ENCODE assay signal across 25 cellular contexts in the genomic region with DNA sequence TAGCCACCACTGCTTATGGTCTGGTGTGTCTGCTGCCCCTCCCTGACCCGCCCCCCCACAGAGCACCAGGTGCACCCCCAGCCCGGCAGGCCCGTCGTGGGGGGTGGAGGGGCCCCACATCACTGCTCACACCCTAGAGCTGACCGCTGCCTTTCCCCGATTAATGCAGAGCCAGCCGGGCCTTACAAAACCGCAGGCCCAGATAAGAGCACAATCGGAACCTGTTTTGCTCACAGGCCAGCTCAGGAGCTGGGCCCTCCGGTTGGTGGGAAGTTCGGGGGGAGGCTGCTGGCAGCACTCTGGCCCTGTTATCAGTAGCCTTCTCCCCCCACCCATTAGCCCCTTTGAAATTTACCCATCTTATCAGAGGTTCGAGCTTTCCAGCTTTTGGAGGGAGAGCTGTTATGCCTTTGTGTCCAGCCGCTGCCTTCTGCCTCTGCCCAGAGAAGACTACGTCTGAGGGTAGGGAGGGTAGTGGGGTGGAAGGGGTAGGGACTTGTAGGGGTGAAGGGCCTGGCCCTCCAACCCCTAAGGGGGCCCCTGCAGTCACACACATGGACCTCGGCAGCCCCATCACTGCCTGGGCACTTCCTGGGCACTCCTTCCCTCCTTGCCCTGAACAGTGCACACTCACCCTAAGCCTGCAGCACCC. TPM values are rescaled to one million over a fixed set of nuclear protein-coding genes. Genes with fewer than 3 reads are reported as not detected.
"Had no signal": no experiment of that assay in that cellular context is flagged by ENCODE, and none has a peak within 500 bp of the region (broad histone marks: within the 10 kb centered on the region; RNA-seq: fewer than 3 reads in every experiment).

No MANE protein-coding gene starts in this region.

- H3K27me3 ChIP-seq: ascending aorta, brain microvascular endothelial cell had no signal

- H3K9ac ChIP-seq: parathyroid adenoma had no signal

- ATAC-seq: activated CD8-positive, alpha-beta T cell treated with anti-CD3 and anti-CD28 coated beads, Interleukin-2, amount 10 ng/mL, durations not matched to agents 7 days and 5 days; activated naive CD4-positive, alpha-beta T cell treated with anti-CD3 and anti-CD28 coated beads, Interleukin-2, amount 50 U/mL, for 72 hours; activated T-helper 17 cell treated with anti-CD3 and anti-CD28 coated beads, Interleukin-2, amount 50 U/mL, for 72 hours; esophagus mucosa; left lung; natural killer cell had no signal

- H3K36me3 ChIP-seq: ascending aorta, brain microvascular endothelial cell, left lung, thoracic aorta, WERI-Rb-1 had no signal

- H3K79me2 ChIP-seq: parathyroid adenoma had no signal

- DNase-seq: activated CD4-positive, alpha-beta T cell treated with anti-CD3 and anti-CD28 coated beads, Interleukin-2, amount 50 U/mL, for 1 hour; activated CD4-positive, CD25-positive, alpha-beta regulatory T cell treated with anti-CD3 and anti-CD28 coated beads, Interleukin-2, amount 50 U/mL, for 72 hours; activated CD8-positive, alpha-beta T cell treated with anti-CD3 and anti-CD28 coated beads, Interleukin-2, amount 10 ng/mL, durations not matched to agents 7 days and 5 days; activated T-cell treated with anti-CD3 and anti-CD28 coated beads, Interleukin-2, amount 50 U/mL, for 1 hour; brain microvascular endothelial cell; central memory CD4-positive, alpha-beta T cell; effector memory CD4-positive, alpha-beta T cell; foreskin melanocyte; immature natural killer cell; kidney glomerular epithelial cell; left lung; midbrain; natural killer cell; stimulated activated CD4-positive, alpha-beta T cell treated with anti-CD3 and anti-CD28 coated beads, Interleukin-2, amount 100 ng/mL, for 48 hours; stimulated activated naive CD4-positive, alpha-beta T cell; T1000; WERI-Rb-1 had no signal

- H3K4me3 ChIP-seq: ascending aorta, left lung, lung, thoracic aorta had no signal

- H3K4me1 ChIP-seq: ascending aorta, left lung, parathyroid adenoma had no signal

- H3K27ac ChIP-seq: ascending aorta, brain microvascular endothelial cell, left lung, parathyroid adenoma, thoracic aorta, WERI-Rb-1 had no signal

RNA-seq across cellular contexts. Expression of a gene that starts 6.9 kb away (rescaled TPM):
- total RNA-seq: ascending aorta, dermis microvascular lymphatic vessel endothelial cell, thoracic aorta had no signal
- polyA plus RNA-seq: immature natural killer cell had no signal
